Comparison of ENCODE assay signal across 17 cellular contexts in the genomic region with DNA sequence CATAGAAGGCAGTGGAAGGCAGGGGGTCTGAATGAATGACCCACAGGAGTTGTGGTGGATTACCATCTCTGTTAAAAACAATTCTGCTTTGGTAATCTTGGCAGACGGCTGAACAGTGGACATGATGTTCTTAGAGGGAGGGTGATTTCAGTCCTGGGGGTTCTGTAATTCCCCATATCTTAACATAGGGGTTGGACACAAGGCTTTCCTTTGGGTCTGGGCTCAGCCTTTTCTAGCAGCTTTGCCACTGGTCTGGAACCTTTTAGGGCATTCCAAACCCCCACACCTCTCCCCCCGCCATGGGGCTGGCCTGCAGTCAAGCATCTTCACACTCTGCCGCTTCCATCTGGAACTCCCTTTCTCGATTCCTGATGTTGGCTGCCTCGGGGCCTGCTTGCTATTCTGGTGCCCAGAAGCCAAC. TPM values are rescaled to one million over a fixed set of nuclear protein-coding genes. Genes with fewer than 3 reads are reported as not detected.
A peak's percentile ranks its signal among the peaks of the same experiment; 100 is the strongest.
DNase-seq lines count a peak whose midpoint lies in the region; ATAC-seq and TF ChIP-seq lines count a peak whose summit lies in the region.
"Had no signal": no experiment of that assay in that cellular context is flagged by ENCODE, and none has a peak within 500 bp of the region (broad histone marks: within the 10 kb centered on the region; RNA-seq: fewer than 3 reads in every experiment).

No MANE protein-coding gene starts in this region.

- peaks cover 14% of the 10 kb centered on the region for H3K27me3 Mint-ChIP-seq in activated T-cell treated with anti-CD3 and anti-CD28 coated beads, Interleukin-2, amount 50 U/mL, for 72 hours (ENCODE audit: low read depth)

- DNase-seq in BE2C (peak; percentile 53), astrocyte of the cerebellum (ENCODE audit: low read depth) (peak; percentile 57), heart left ventricle (peak in 4 of 5 donors; percentile 68 to 80 (median 72)), sciatic nerve (ENCODE audit: low spot score) (no peak)
- no peak for DNase-seq in activated T-cell treated with anti-CD3 and anti-CD28 coated beads, Interleukin-2, amount 50 U/mL, for 72 hours
- DNase-seq in activated CD4-positive, alpha-beta T cell treated with anti-CD3 and anti-CD28 coated beads for 48 hours, result no peak
- DNase-seq: ACHN; activated CD4-positive, CD25-positive, alpha-beta regulatory T cell; activated effector memory CD4-positive, alpha-beta T cell treated with anti-CD3 and anti-CD28 coated beads, Interleukin-2, amount 50 U/mL, for 16 hours; Karpas-422; NCI-H1417; NCI-H345; stimulated activated naive CD4-positive, alpha-beta T cell had no signal

- no peaks in the 10 kb centered on the region for H3K36me3 Mint-ChIP-seq in activated T-cell treated with anti-CD3 and anti-CD28 coated beads, Interleukin-2, amount 50 U/mL, for 72 hours (ENCODE audit: insufficient read depth in 2 of 2)

- H3K4me3 Mint-ChIP-seq in activated T-cell treated with anti-CD3 and anti-CD28 coated beads, Interleukin-2, amount 50 U/mL, for 72 hours, result no peak overlapping the region
- H3K4me3 Mint-ChIP-seq: dendritic cell treated with granulocyte-macrophage colony-stimulating factor and Interleukin-4, amounts not matched to agents 40 ng/mL and 50 ng/mL, for 4 days; T-helper 1 cell treated with Interleukin-12 subunit alpha and Interleukin-12 subunit beta and Interleukin-4 antibody, amounts not matched to agents 30 μg/mL and 1 μg/mL, for 36 hours had no signal

- H3K27ac ChIP-seq in heart left ventricle, result peak overlapping the region; percentile 26 to 96 (median 80)

- no peaks in the 10 kb centered on the region for H3K4me1 Mint-ChIP-seq in activated T-cell treated with anti-CD3 and anti-CD28 coated beads, Interleukin-2, amount 50 U/mL, for 72 hours (ENCODE audit: low read depth)

- TF ChIP-seq POLR2A in heart left ventricle (IDR thresholded peaks at IDR 0.05), result no peak

- ATAC-seq in heart left ventricle (peak; percentile 53 to 80 (median 68)), sciatic nerve (peak; percentile 69), HG03135 (IDR thresholded peaks at IDR 0.05; ENCODE audit: unreplicated experiment) (no peak), HG02973 (IDR thresholded peaks at IDR 0.05; ENCODE audit: unreplicated experiment) (no peak)
- no peak for ATAC-seq in activated T-cell treated with anti-CD3 and anti-CD28 coated beads, Interleukin-2, amount 50 U/mL, for 72 hours (replicated peaks in 1 of 2)

- TF ChIP-seq CTCF in BE2C (IDR thresholded peaks at IDR 0.05; ENCODE audit: low read depth, low read length) (no peak), astrocyte of the cerebellum (IDR thresholded peaks at IDR 0.05; ENCODE audit: low read depth, low read length, missing control alignments) (no peak), heart left ventricle (IDR thresholded peaks at IDR 0.05) (no peak)

- in situ Hi-C loops in astrocyte of the cerebellum (cut with HindIII; ENCODE audit: low sequenced_read_pairs), result no loop called here

- H3K27me3 ChIP-seq in BE2C (no peaks in the 10 kb centered on the region), heart left ventricle (no peaks in the 10 kb centered on the region)

- H3K9me3 ChIP-seq in BE2C (no peaks in the 10 kb centered on the region), heart left ventricle (no peaks in the 10 kb centered on the region)

- H3K36me3 ChIP-seq in BE2C (no peaks in the 10 kb centered on the region), heart left ventricle (no peaks in the 10 kb centered on the region)

- no peak overlapping the region for H3K4me3 ChIP-seq in BE2C (ENCODE audit: low read depth, low read length)
- H3K4me3 ChIP-seq in astrocyte of the cerebellum (ENCODE audit: low read depth, low read length), result no peak overlapping the region
- H3K4me3 ChIP-seq in heart left ventricle, result no peak overlapping the region

- intact Hi-C loops in heart left ventricle (cut with DNase I), result no loop called here
- intact Hi-C loops in sciatic nerve (cut with DNase I), result no loop called here

- 47 to 66% (median 51%) methylated on average over 5 of the region's 5 CpGs for WGBS in heart left ventricle, 4 donors

- H3K4me1 ChIP-seq in BE2C (peaks cover 10% of the 10 kb centered on the region), heart left ventricle (peaks cover 0 to 55% (median 16%) of the 10 kb centered on the region in 12 donors)

- no peak overlapping the region for H3K27ac Mint-ChIP-seq in activated T-cell treated with anti-CD3 and anti-CD28 coated beads, Interleukin-2, amount 50 U/mL, for 72 hours
- H3K27ac Mint-ChIP-seq: dendritic cell treated with granulocyte-macrophage colony-stimulating factor and Interleukin-4, amounts not matched to agents 40 ng/mL and 50 ng/mL, for 4 days; T-helper 1 cell treated with Interleukin-12 subunit alpha and Interleukin-12 subunit beta and Interleukin-4 antibody, amounts not matched to agents 30 μg/mL and 1 μg/mL, for 36 hours had no signal

- H3K9me3 Mint-ChIP-seq in activated T-cell treated with anti-CD3 and anti-CD28 coated beads, Interleukin-2, amount 50 U/mL, for 72 hours, result no peaks in the 10 kb centered on the region
- H3K9me3 Mint-ChIP-seq: dendritic cell treated with granulocyte-macrophage colony-stimulating factor and Interleukin-4, amounts not matched to agents 40 ng/mL and 50 ng/mL, for 4 days; T-helper 1 cell treated with Interleukin-12 subunit alpha and Interleukin-12 subunit beta and Interleukin-4 antibody, amounts not matched to agents 30 μg/mL and 1 μg/mL, for 36 hours had no signal

RNA-seq across cellular contexts. Expression of a gene that starts 50.3 kb away (rescaled TPM):
- polyA plus RNA-seq in BE2C (2012; ENCODE audit: insufficient read depth, insufficient read length, low read depth), result 3,146 TPM
- total RNA-seq in heart left ventricle (1,000 to 10,000 TPM in 7 of 9 donors, 100 to 1,000 TPM in 2; 602 to 2,166 (median 1,938) TPM), sciatic nerve (1,810 TPM)
- 1,000 to 10,000 TPM; 3,067 to 3,426 TPM for polyA plus RNA-seq in heart left ventricle
- total RNA-seq in activated T-cell treated with anti-CD3 and anti-CD28 coated beads, Interleukin-2, amount 50 U/mL, for 72 hours, result 1,000 to 10,000 TPM; 3,626 to 3,861 TPM

Comparison
In these comparisons a context has a peak if more than half of its experiments do, and no peak if none do; other contexts are left out.
1. DNase-seq: peak in BE2C (single experiment), astrocyte of the cerebellum (single experiment) and heart left ventricle (4 of 5); none in sciatic nerve (single experiment), activated T-cell treated with anti-CD3 and anti-CD28 coated beads, Interleukin-2, amount 50 U/mL, for 72 hours (0 of 2) and activated CD4-positive, alpha-beta T cell treated with anti-CD3 and anti-CD28 coated beads for 48 hours (single experiment).
2. ATAC-seq: peak in heart left ventricle (4 of 4) and sciatic nerve (single experiment); none in activated T-cell treated with anti-CD3 and anti-CD28 coated beads, Interleukin-2, amount 50 U/mL, for 72 hours (0 of 2), HG03135 (single experiment) and HG02973 (single experiment).